Comparison of ENCODE assay signal across 10 cellular contexts in genomic region chr7:132576723-132577089, GRCh38. TPM values are rescaled to one million over a fixed set of nuclear protein-coding genes. Genes with fewer than 3 reads are reported as not detected.
A peak's percentile ranks its signal among the peaks of the same experiment; 100 is the strongest.
DNase-seq lines count a peak whose midpoint lies in the region; ATAC-seq and TF ChIP-seq lines count a peak whose summit lies in the region.
"Had no signal": no experiment of that assay in that cellular context is flagged by ENCODE, and none has a peak within 500 bp of the region (broad histone marks: within the 10 kb centered on the region; RNA-seq: fewer than 3 reads in every experiment).

No MANE protein-coding gene starts in this region.

- peaks cover 55% of the 10 kb centered on the region for H3K27me3 Mint-ChIP-seq in neural progenitor cell (ENCODE audit: insufficient read depth, low read depth)
- peaks cover 80% of the 10 kb centered on the region for H3K27me3 Mint-ChIP-seq in CD4-positive, alpha-beta T cell

- peaks cover 2% of the 10 kb centered on the region for H3K9me3 Mint-ChIP-seq in neural progenitor cell
- H3K9me3 Mint-ChIP-seq in CD4-positive, alpha-beta T cell, result no peaks in the 10 kb centered on the region

- H3K4me3 ChIP-seq in AG04449 (ENCODE audit: low read depth, low read length) (peak overlapping the region; percentile 52), KMS-11 (IDR thresholded peaks at IDR 0.05; ENCODE audit: insufficient read depth, low read depth, low read length) (no peak overlapping the region), fibroblast of the aortic adventitia (ENCODE audit: low read depth, low read length) (peak overlapping the region; percentile 66), neural progenitor cell (peak overlapping the region; percentile 75)

- H3K27ac ChIP-seq in KMS-11 (no peak overlapping the region), neural progenitor cell (no peak overlapping the region)
- H3K27ac ChIP-seq in CD4-positive, alpha-beta T cell (ENCODE audit: low read depth, low read length), result no peak overlapping the region

- H3K27me3 ChIP-seq in KMS-11 (ENCODE audit: insufficient read depth, low read depth) (peaks cover 3% of the 10 kb centered on the region; the same call in 1 of the 2 replicates), neural progenitor cell (peaks cover 86% of the 10 kb centered on the region)
- H3K27me3 ChIP-seq in CD4-positive, alpha-beta T cell (ENCODE audit: control insufficient read depth, insufficient read depth, low read length), result peaks cover 75% of the 10 kb centered on the region

- H3K4me2 ChIP-seq in KMS-11 (no peak overlapping the region; the same call in 1 of the 2 replicates), neural progenitor cell (peak overlapping the region; percentile 95)

- H3K79me2 ChIP-seq in KMS-11 (ENCODE audit: insufficient read depth, low read depth) (no peaks in the 10 kb centered on the region), neural progenitor cell (ENCODE audit: low read depth) (no peaks in the 10 kb centered on the region)

- H3F3A ChIP-seq in neural progenitor cell (ENCODE audit: low read depth), result peaks cover 27% of the 10 kb centered on the region

- no peak for TF ChIP-seq CTCF in AG04449 (IDR thresholded peaks at IDR 0.05; ENCODE audit: insufficient read depth, low read length, missing control alignments)
- TF ChIP-seq CTCF in KMS-11 (conservative IDR thresholded peaks at IDR 0.05; ENCODE audit: low read depth, low read length), result no peak
- no peak for TF ChIP-seq CTCF in fibroblast of the aortic adventitia (IDR thresholded peaks at IDR 0.05; ENCODE audit: insufficient read depth, low read length)
- no peak for TF ChIP-seq CTCF in neural progenitor cell (IDR thresholded peaks at IDR 0.05)
- no peak for TF ChIP-seq CTCF in CD4-positive, alpha-beta T cell (IDR thresholded peaks at IDR 0.05)

- CTCF ChIA-PET in AG04449 (lab: Yijun Ruan, JAX), result interaction anchor here (0.9 to 8.1 kb wide), 4 partner anchors 261 to 885 kb away, joined by 4 to 118 read pairs (median 8); no protein-coding TSS in a partner anchor
- CTCF ChIA-PET in CD4-positive, alpha-beta T cell (lab: Charles Lee), result no interaction called here

- H3K4me1 Mint-ChIP-seq in neural progenitor cell, result peaks cover 39% of the 10 kb centered on the region
- peaks cover 33% of the 10 kb centered on the region for H3K4me1 Mint-ChIP-seq in CD4-positive, alpha-beta T cell (ENCODE audit: low read depth)

- H3K4me3 Mint-ChIP-seq in neural progenitor cell, result peak overlapping the region; percentile 82
- H3K4me3 Mint-ChIP-seq in CD4-positive, alpha-beta T cell, result no peak overlapping the region

- ATAC-seq in CD4-positive, alpha-beta T cell (ENCODE audit: poor library complexity), result no peak
- ATAC-seq in GM19324 (IDR thresholded peaks at IDR 0.05; ENCODE audit: low FRiP score, unreplicated experiment) (no peak), GM19023 (IDR thresholded peaks at IDR 0.05; ENCODE audit: unreplicated experiment) (no peak)

- intact Hi-C loops in CD4-positive, alpha-beta T cell (cut with DNase I, micrococcal nuclease), result no loop called here

- H3K27ac Mint-ChIP-seq in neural progenitor cell, result no peak overlapping the region
- H3K27ac Mint-ChIP-seq in CD4-positive, alpha-beta T cell, result no peak overlapping the region

- H3K36me3 Mint-ChIP-seq in neural progenitor cell, result no peaks in the 10 kb centered on the region
- no peaks in the 10 kb centered on the region for H3K36me3 Mint-ChIP-seq in CD4-positive, alpha-beta T cell (ENCODE audit: low read depth)

- no peaks in the 10 kb centered on the region for H4K20me1 ChIP-seq in KMS-11 (ENCODE audit: insufficient read depth)
- H4K20me1 ChIP-seq in neural progenitor cell (ENCODE audit: low read depth), result peaks cover 31% of the 10 kb centered on the region

- H3K4me1 ChIP-seq in KMS-11 (ENCODE audit: low read depth, poor library complexity, severe bottlenecking) (no peaks in the 10 kb centered on the region), neural progenitor cell (peaks cover 47% of the 10 kb centered on the region)

- H3K36me3 ChIP-seq in KMS-11 (ENCODE audit: insufficient read depth) (no peaks in the 10 kb centered on the region), neural progenitor cell (no peaks in the 10 kb centered on the region)

- no peaks in the 10 kb centered on the region for H3K9me3 ChIP-seq in neural progenitor cell (ENCODE audit: low read depth)
- H3K9me3 ChIP-seq in CD4-positive, alpha-beta T cell (ENCODE audit: control insufficient read depth, low read length), result no peaks in the 10 kb centered on the region

- peak overlapping the region; percentile 20; the same call in 1 of the 2 replicates for H2AFZ ChIP-seq in KMS-11 (ENCODE audit: low read depth)
- peak overlapping the region; percentile 51 for H2AFZ ChIP-seq in neural progenitor cell (replicated peaks)

- H3K9ac ChIP-seq in KMS-11 (no peak overlapping the region), neural progenitor cell (no peak overlapping the region)

- DNase-seq in AG04449 (ENCODE audit: low read depth, low spot score), result no peak
- no peak for DNase-seq in fibroblast of the aortic adventitia (ENCODE audit: low read depth)
- peak; percentile 54 for DNase-seq in neural progenitor cell (ENCODE audit: low spot score)
- DNase-seq in HCEC 1CT, result no peak
- DNase-seq in CD4-positive, alpha-beta T cell, result no peak
- DNase-seq: NCI-H2107; stimulated activated CD8-positive, alpha-beta memory T cell treated with anti-CD3 and anti-CD28 coated beads, Interleukin-4, amount 100 ng/mL, for 48 hours had no signal

- POLR2A ChIA-PET in AG04449 (lab: Yijun Ruan, JAX), result no interaction called here
- POLR2A ChIA-PET in CD4-positive, alpha-beta T cell (lab: Charles Lee), result no interaction called here

RNA-seq across cellular contexts. Expression of gene PLXNA4, which starts 0.4 kb away (rescaled TPM):
- total RNA-seq in fibroblast of the aortic adventitia (ENCODE audit: low replicate concordance) (3.0 and 5.5 TPM in 2 replicates), neural progenitor cell (ENCODE audit: low replicate concordance) (0.49 and 1.4 TPM in 2 replicates)
- total RNA-seq in CD4-positive, alpha-beta T cell, result under 1 TPM; 0.75 to 0.85 TPM
